ENCODE assay signal across 17 cellular contexts in the genomic region with DNA sequence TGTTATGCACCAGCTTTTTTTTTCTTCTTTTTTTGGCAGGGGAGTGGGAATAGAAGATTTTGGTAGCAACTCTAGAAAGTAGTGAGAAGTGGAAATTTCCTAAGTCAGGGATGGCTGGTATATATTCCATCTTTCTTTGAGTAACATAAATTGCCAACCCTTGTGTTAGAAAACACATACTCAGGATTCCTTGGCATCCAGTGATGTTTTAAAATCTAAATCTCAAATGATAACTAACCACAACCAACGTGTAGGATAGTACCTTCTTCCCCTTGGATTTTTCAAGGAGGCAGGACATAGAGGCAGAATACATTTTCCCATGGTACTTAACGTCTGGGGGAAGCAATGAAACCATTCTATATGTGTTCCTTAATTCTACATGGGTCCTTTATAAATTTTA.
"Had no signal": no experiment of that assay in that cellular context is flagged by ENCODE, and none has a peak within 500 bp of the region (broad histone marks: within the 10 kb centered on the region; RNA-seq: fewer than 3 reads in every experiment).

No MANE protein-coding gene starts in this region.

- DNase-seq: cerebellar nuclear complex; dermis blood vessel endothelial cell; effector CD8-positive, alpha-beta T cell; gastrocnemius medialis; left cardiac atrium; left ventricle myocardium superior; midbrain; nucleus accumbens; pancreas; stimulated activated CD4-positive, alpha-beta T cell treated with anti-CD3 and anti-CD28 coated beads, Interleukin-2, amount 100 ng/mL, for 24 hours; stimulated activated naive CD4-positive, alpha-beta T cell; stomach had no signal

- H3K27ac ChIP-seq: gastrocnemius medialis, neural progenitor cell, pancreas, stomach had no signal

- H3K4me3 ChIP-seq: gastrocnemius medialis, lung, neural progenitor cell, pancreas, stomach, thyroid gland had no signal

- H3K36me3 ChIP-seq: gastrocnemius medialis, neural progenitor cell, pancreas, stomach, thyroid gland had no signal

- ATAC-seq: gastrocnemius medialis; natural killer cell treated with Interleukin-12 subunit alpha and Interleukin-12 subunit beta and Interleukin-15 and Interleukin-18, amount 100 ng/mL, for 72 hours; pancreas; sciatic nerve had no signal

- H3K27me3 ChIP-seq: gastrocnemius medialis, neural progenitor cell, pancreas, stomach, thyroid gland had no signal

- H3K4me1 ChIP-seq: gastrocnemius medialis, pancreas had no signal

- H3K9me3 ChIP-seq: gastrocnemius medialis, pancreas, stomach, thyroid gland had no signal
